22 cellular contexts compared by ENCODE assay signal in genomic region chr16:66287916-66288315, GRCh38.
DNase-seq lines count a peak whose midpoint lies in the region; ATAC-seq and TF ChIP-seq lines count a peak whose summit lies in the region.
"Had no signal": no experiment of that assay in that cellular context is flagged by ENCODE, and none has a peak within 500 bp of the region (broad histone marks: within the 10 kb centered on the region; RNA-seq: fewer than 3 reads in every experiment).

No MANE protein-coding gene starts in this region.

- H3K4me3 Mint-ChIP-seq in activated naive CD8-positive, alpha-beta T cell treated with anti-CD3 and anti-CD28 coated beads, Interleukin-2, amount 50 U/mL, for 24 hours: no peak overlapping the region
- H3K4me3 Mint-ChIP-seq: CD8-positive, alpha-beta T cell had no signal

- intact Hi-C loops in posterior vena cava (cut with DNase I): no loop called here

- no peak overlapping the region for H3K27ac Mint-ChIP-seq in activated naive CD8-positive, alpha-beta T cell treated with anti-CD3 and anti-CD28 coated beads, Interleukin-2, amount 50 U/mL, for 24 hours
- H3K27ac Mint-ChIP-seq: CD8-positive, alpha-beta T cell had no signal

- no peak for TF ChIP-seq CTCF in GM10266 (IDR thresholded peaks at IDR 0.05; ENCODE audit: control insufficient read depth, insufficient read depth, low read depth, missing control alignments)

- H3K27me3 Mint-ChIP-seq in activated naive CD8-positive, alpha-beta T cell treated with anti-CD3 and anti-CD28 coated beads, Interleukin-2, amount 50 U/mL, for 24 hours: peaks cover 5% of the 10 kb centered on the region

- no peak for ATAC-seq in HG03432 (IDR thresholded peaks at IDR 0.05; ENCODE audit: unreplicated experiment)
- no peak for ATAC-seq in activated naive CD8-positive, alpha-beta T cell treated with anti-CD3 and anti-CD28 coated beads, Interleukin-2, amount 50 U/mL, for 24 hours
- ATAC-seq: CD8-positive, alpha-beta T cell; Right ventricle myocardium inferior had no signal

- no peaks in the 10 kb centered on the region for H3K9me3 Mint-ChIP-seq in activated naive CD8-positive, alpha-beta T cell treated with anti-CD3 and anti-CD28 coated beads, Interleukin-2, amount 50 U/mL, for 24 hours
- H3K9me3 Mint-ChIP-seq: CD8-positive, alpha-beta T cell had no signal

- H3K4me1 Mint-ChIP-seq in activated naive CD8-positive, alpha-beta T cell treated with anti-CD3 and anti-CD28 coated beads, Interleukin-2, amount 50 U/mL, for 24 hours: no peaks in the 10 kb centered on the region

- DNase-seq in activated effector memory CD4-positive, alpha-beta T cell treated with anti-CD3 and anti-CD28 coated beads, Interleukin-2, amount 50 U/mL, for 16 hours: peak; percentile 42
- DNase-seq in activated effector memory CD4-positive, alpha-beta T cell treated with Interleukin-2 at 50 U/mL for 16 hours: no peak
- DNase-seq in ecto neural progenitor cell (ENCODE audit: low spot score) (peak; percentile 17), posterior vena cava (ENCODE audit: low spot score) (peak; percentile 28), ureter (ENCODE audit: low spot score) (peak; percentile 29), GM10266 (ENCODE audit: extremely low spot score) (no peak)
- DNase-seq in activated naive CD8-positive, alpha-beta T cell treated with anti-CD3 and anti-CD28 coated beads, Interleukin-2, amount 50 U/mL, for 24 hours: no peak
- DNase-seq: 8988T, C1 segment of cervical spinal cord, DMS153, GDM1, IMR-90, NCI-H1105, NCI-H1694, NCI-H2081, NCI-H2171, NCI-H446, NCI-H526, OCI-M1 had no signal

- no peaks in the 10 kb centered on the region for H3K36me3 Mint-ChIP-seq in activated naive CD8-positive, alpha-beta T cell treated with anti-CD3 and anti-CD28 coated beads, Interleukin-2, amount 50 U/mL, for 24 hours (ENCODE audit: low read depth)
- H3K36me3 Mint-ChIP-seq: CD8-positive, alpha-beta T cell had no signal

Comparison
In these comparisons a context has a peak if more than half of its experiments do, and no peak if none do; other contexts are left out.
1. DNase-seq: peak in activated effector memory CD4-positive, alpha-beta T cell treated with anti-CD3 and anti-CD28 coated beads, Interleukin-2, amount 50 U/mL, for 16 hours (single experiment), ecto neural progenitor cell (single experiment), posterior vena cava (single experiment) and ureter (single experiment); none in activated effector memory CD4-positive, alpha-beta T cell treated with Interleukin-2 at 50 U/mL for 16 hours (single experiment), GM10266 (single experiment) and activated naive CD8-positive, alpha-beta T cell treated with anti-CD3 and anti-CD28 coated beads, Interleukin-2, amount 50 U/mL, for 24 hours (single experiment).